Comparison of ENCODE assay signal across 8 cellular contexts in the genomic region with DNA sequence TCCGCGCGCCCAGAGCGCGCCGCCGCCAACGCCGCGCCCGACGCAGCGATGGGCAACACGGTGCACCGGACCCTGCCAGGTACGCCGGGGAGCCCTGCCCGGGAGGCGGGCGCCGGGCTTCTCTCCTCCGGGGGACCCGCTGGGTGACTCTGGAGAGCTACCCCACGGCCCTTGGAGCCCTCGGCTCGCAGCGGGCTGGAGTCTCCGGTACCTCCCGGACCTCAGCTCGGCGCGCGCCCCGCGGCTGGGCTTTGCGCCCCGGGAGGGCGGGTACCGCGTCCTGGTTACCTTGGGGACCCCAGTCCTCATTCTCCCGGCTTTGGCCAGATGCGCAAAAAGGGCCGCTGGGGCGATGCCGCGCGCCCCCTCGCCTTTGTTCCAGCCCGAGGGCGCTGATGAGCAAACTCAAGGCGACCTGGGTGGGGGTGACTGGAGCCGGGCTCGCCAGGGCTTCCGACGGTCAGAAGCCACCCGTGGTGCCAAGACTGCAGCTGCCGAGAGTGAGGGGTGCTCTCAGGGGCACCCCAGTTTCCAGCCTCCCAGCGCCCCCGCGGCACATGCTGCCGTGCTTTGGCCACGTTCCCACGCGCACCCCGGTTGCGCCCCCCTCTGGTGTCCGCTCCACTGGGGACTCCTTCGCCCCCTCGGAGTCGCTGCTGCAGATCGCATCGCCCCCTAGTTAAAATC. TPM values are rescaled to one million over a fixed set of nuclear protein-coding genes. Genes with fewer than 3 reads are reported as not detected.
DNase-seq lines count a peak whose midpoint lies in the region; TF ChIP-seq lines count a peak whose summit lies in the region.

No MANE protein-coding gene starts in this region.

- H3K36me3 Mint-ChIP-seq in endothelial cell (ENCODE audit: low read depth, unreplicated experiment) (peaks cover 4% of the 10 kb centered on the region), nephron (ENCODE audit: low read depth) (no peaks in the 10 kb centered on the region)

- H3K9ac ChIP-seq in NT2/D1 (ENCODE audit: insufficient read length, low read depth) = peak overlapping the region; percentile 79

- peaks cover 5% of the 10 kb centered on the region for H3K36me3 ChIP-seq in NT2/D1 (ENCODE audit: insufficient read depth, insufficient read length, low read length)

- H3K4me3 ChIP-seq in NT2/D1 (ENCODE audit: insufficient read length, low read depth) = peak overlapping the region; percentile 54

- no peak for TF ChIP-seq CTCF in endothelial cell (IDR thresholded peaks at IDR 0.05; ENCODE audit: unreplicated experiment)
- TF ChIP-seq CTCF in nephron (IDR thresholded peaks at IDR 0.05; ENCODE audit: unreplicated experiment in 3 of 3) = peak in 2 of 3 experiments; percentile 18 to 31

- H3K27ac Mint-ChIP-seq in endothelial cell (ENCODE audit: unreplicated experiment) (no peak overlapping the region), nephron (no peak overlapping the region)

- peaks cover 10% of the 10 kb centered on the region for H3K27me3 Mint-ChIP-seq in endothelial cell (ENCODE audit: unreplicated experiment)
- H3K27me3 Mint-ChIP-seq in nephron (ENCODE audit: low read depth) = peaks cover 33% of the 10 kb centered on the region

- no peaks in the 10 kb centered on the region for H3K9me3 ChIP-seq in NT2/D1 (ENCODE audit: insufficient read depth, low read length)

- H3K9me3 Mint-ChIP-seq in endothelial cell (ENCODE audit: unreplicated experiment) (no peaks in the 10 kb centered on the region), nephron (no peaks in the 10 kb centered on the region)

- H3K4me1 Mint-ChIP-seq in endothelial cell (ENCODE audit: unreplicated experiment) (no peaks in the 10 kb centered on the region), nephron (peaks cover 44% of the 10 kb centered on the region)

- H3K27me3 ChIP-seq in NT2/D1 (ENCODE audit: insufficient read depth, insufficient read length) = peaks cover 36% of the 10 kb centered on the region

- DNase-seq in NCI-H82 (lab: John Stamatoyannopoulos, UW) = peak; percentile 44
- DNase-seq in NCI-H82 treated with DMSO at 0.1 percent for 48 hours (lab: John Stamatoyannopoulos, UW; ENCODE audit: unreplicated experiment) = no peak
- DNase-seq in NT2/D1 (ENCODE audit: low read depth, low spot score) = no peak
- DNase-seq in endothelial cell (ENCODE audit: low spot score) = peak; percentile 13
- no peak for DNase-seq in HT-29 (ENCODE audit: low spot score)
- DNase-seq in NCI-H2196 treated with DMSO at 0.1 percent for 48 hours (lab: John Stamatoyannopoulos, UW; ENCODE audit: unreplicated experiment) = no peak
- no peak for DNase-seq in HCEC 1CT

- no peak overlapping the region for H3K4me3 Mint-ChIP-seq in endothelial cell (ENCODE audit: unreplicated experiment)
- H3K4me3 Mint-ChIP-seq in nephron = peak overlapping the region; percentile 66 to 85 (median 84)

- H3K4me1 ChIP-seq in NT2/D1 (ENCODE audit: insufficient read depth, insufficient read length) = peaks cover 4% of the 10 kb centered on the region

RNA-seq across cellular contexts. Expression of gene NEURL1B, which starts 0.4 kb away (rescaled TPM):
- total RNA-seq in endothelial cell (ENCODE audit: unreplicated experiment) = 0.13 TPM
- total RNA-seq in HT-29 (2014; rRNA removed; shearing (Covaris generic)) = 0.26 and 0.79 TPM in 2 replicates

Comparison
In these comparisons a context has a peak if more than half of its experiments do, and no peak if none do; other contexts are left out.
1. DNase-seq: peak in NCI-H82 (single experiment) and endothelial cell (single experiment); none in NCI-H82 treated with DMSO at 0.1 percent for 48 hours (single experiment), NT2/D1 (single experiment), HT-29 (single experiment), NCI-H2196 treated with DMSO at 0.1 percent for 48 hours (single experiment) and HCEC 1CT (single experiment).